In genomic region chr3:68751883-68752282, GRCh38 we compare ENCODE assay signal across 27 cellular contexts.
DNase-seq lines count a peak whose midpoint lies in the region; ATAC-seq, FAIRE-seq and TF ChIP-seq lines count a peak whose summit lies in the region.
"Had no signal": no experiment of that assay in that cellular context is flagged by ENCODE, and none has a peak within 500 bp of the region (broad histone marks: within the 10 kb centered on the region; RNA-seq: fewer than 3 reads in every experiment).

No MANE protein-coding gene starts in this region.

- FAIRE-seq in frontal cortex (lab: Jason Lieb, UNC) = no peak
- FAIRE-seq: A204.1, islet of Langerhans, urothelium cell line had no signal

- TF ChIP-seq CTCF in nephron progenitor cell (IDR thresholded peaks at IDR 0.05) (no peak), endothelial cell (IDR thresholded peaks at IDR 0.05; ENCODE audit: unreplicated experiment) (no peak)

- H3K27ac Mint-ChIP-seq in activated T-cell treated with anti-CD3 and anti-CD28 coated beads, Interleukin-2, amount 50 U/mL, for 72 hours = peak overlapping the region; percentile 18
- no peak overlapping the region for H3K27ac Mint-ChIP-seq in activated T-cell treated with anti-CD3 and anti-CD28 coated beads, Interleukin-2, amount 50 U/mL, for 24 hours
- H3K27ac Mint-ChIP-seq in nephron progenitor cell (peak overlapping the region; percentile 15), endothelial cell (ENCODE audit: unreplicated experiment) (no peak overlapping the region)
- H3K27ac Mint-ChIP-seq: activated CD4-positive, alpha-beta T cell treated with anti-CD3 and anti-CD28 coated beads for 36 hours; activated naive CD4-positive, alpha-beta T cell treated with anti-CD3 and anti-CD28 coated beads, Interleukin-2, amount 10 ng/mL, durations not matched to agents 7 days and 5 days; dendritic cell treated with granulocyte-macrophage colony-stimulating factor and Interleukin-4, amounts not matched to agents 40 ng/mL and 50 ng/mL, for 4 days; mesothelial cell of epicardium; T-helper 17 cell had no signal

- DNase-seq in activated T-cell treated with anti-CD3 and anti-CD28 coated beads, Interleukin-2, amount 50 U/mL, for 72 hours = no peak
- no peak for DNase-seq in activated T-cell treated with anti-CD3 and anti-CD28 coated beads, Interleukin-2, amount 50 U/mL, for 24 hours
- DNase-seq in nephron progenitor cell (no peak), frontal cortex (ENCODE audit: low spot score in 2 of 2) (no peak), endothelial cell (ENCODE audit: low spot score) (no peak)
- DNase-seq: activated CD4-positive, alpha-beta T cell treated with anti-CD3 and anti-CD28 coated beads for 36 hours; activated naive CD4-positive, alpha-beta T cell treated with anti-CD3 and anti-CD28 coated beads, Interleukin-2, amount 10 ng/mL, durations not matched to agents 7 days and 5 days; activated T-cell treated with anti-CD3 and anti-CD28 coated beads, Interleukin-2, amount 50 U/mL, for 48 hours; BE2C; central memory CD4-positive, alpha-beta T cell; COR-L47; DMS79; left ventricle myocardium superior; naive thymus-derived CD8-positive, alpha-beta T cell; NCI-H524 treated with DMSO at 0.1 percent for 48 hours; retina; stimulated activated CD4-positive, alpha-beta T cell treated with anti-CD3 and anti-CD28 coated beads, Interleukin-2, amount 100 ng/mL, for 24 hours; T-helper 17 cell had no signal

- H3K4me3 Mint-ChIP-seq in activated T-cell treated with anti-CD3 and anti-CD28 coated beads, Interleukin-2, amount 50 U/mL, for 72 hours = no peak overlapping the region
- no peak overlapping the region for H3K4me3 Mint-ChIP-seq in activated T-cell treated with anti-CD3 and anti-CD28 coated beads, Interleukin-2, amount 50 U/mL, for 24 hours
- H3K4me3 Mint-ChIP-seq in nephron progenitor cell (no peak overlapping the region), endothelial cell (ENCODE audit: unreplicated experiment) (no peak overlapping the region)
- H3K4me3 Mint-ChIP-seq: activated CD4-positive, alpha-beta T cell treated with anti-CD3 and anti-CD28 coated beads for 36 hours; activated naive CD4-positive, alpha-beta T cell treated with anti-CD3 and anti-CD28 coated beads, Interleukin-2, amount 10 ng/mL, durations not matched to agents 7 days and 5 days; dendritic cell treated with granulocyte-macrophage colony-stimulating factor and Interleukin-4, amounts not matched to agents 40 ng/mL and 50 ng/mL, for 4 days; mesothelial cell of epicardium; T-helper 17 cell had no signal

- peak in 1 of 2 donors; percentile 25 for ATAC-seq in activated T-cell treated with anti-CD3 and anti-CD28 coated beads, Interleukin-2, amount 50 U/mL, for 72 hours (replicated peaks in 1 of 2)
- ATAC-seq in GM19397 (IDR thresholded peaks at IDR 0.05; ENCODE audit: unreplicated experiment) = peak; percentile 58
- peak; percentile 63 for ATAC-seq in HG03442 (IDR thresholded peaks at IDR 0.05; ENCODE audit: unreplicated experiment)
- no peak for ATAC-seq in HG02678 (IDR thresholded peaks at IDR 0.05; ENCODE audit: unreplicated experiment)
- ATAC-seq: activated CD4-positive, alpha-beta T cell treated with anti-CD3 and anti-CD28 coated beads for 36 hours; HCT116; left ventricle myocardium superior; naive thymus-derived CD8-positive, alpha-beta T cell; T-helper 17 cell had no signal

- H3K36me3 Mint-ChIP-seq in activated T-cell treated with anti-CD3 and anti-CD28 coated beads, Interleukin-2, amount 50 U/mL, for 72 hours (ENCODE audit: insufficient read depth in 2 of 2) = no peaks in the 10 kb centered on the region
- no peaks in the 10 kb centered on the region for H3K36me3 Mint-ChIP-seq in activated T-cell treated with anti-CD3 and anti-CD28 coated beads, Interleukin-2, amount 50 U/mL, for 24 hours (ENCODE audit: low read depth)
- H3K36me3 Mint-ChIP-seq in nephron progenitor cell (ENCODE audit: low read depth) (no peaks in the 10 kb centered on the region), endothelial cell (ENCODE audit: low read depth, unreplicated experiment) (no peaks in the 10 kb centered on the region)
- H3K36me3 Mint-ChIP-seq: activated naive CD4-positive, alpha-beta T cell treated with anti-CD3 and anti-CD28 coated beads, Interleukin-2, amount 10 ng/mL, durations not matched to agents 7 days and 5 days; mesothelial cell of epicardium; naive thymus-derived CD8-positive, alpha-beta T cell had no signal

- no peaks in the 10 kb centered on the region for H3K27me3 Mint-ChIP-seq in activated T-cell treated with anti-CD3 and anti-CD28 coated beads, Interleukin-2, amount 50 U/mL, for 72 hours (ENCODE audit: low read depth)
- no peaks in the 10 kb centered on the region for H3K27me3 Mint-ChIP-seq in activated T-cell treated with anti-CD3 and anti-CD28 coated beads, Interleukin-2, amount 50 U/mL, for 24 hours
- H3K27me3 Mint-ChIP-seq in nephron progenitor cell (ENCODE audit: low read depth, poor library complexity) (no peaks in the 10 kb centered on the region), endothelial cell (ENCODE audit: unreplicated experiment) (peaks cover 1% of the 10 kb centered on the region)
- H3K27me3 Mint-ChIP-seq: activated naive CD4-positive, alpha-beta T cell treated with anti-CD3 and anti-CD28 coated beads, Interleukin-2, amount 10 ng/mL, durations not matched to agents 7 days and 5 days; dendritic cell treated with granulocyte-macrophage colony-stimulating factor and Interleukin-4, amounts not matched to agents 40 ng/mL and 50 ng/mL, for 4 days had no signal

- H3K9me3 Mint-ChIP-seq in activated T-cell treated with anti-CD3 and anti-CD28 coated beads, Interleukin-2, amount 50 U/mL, for 72 hours = peaks cover 0 to 2% of the 10 kb centered on the region in 2 donors
- H3K9me3 Mint-ChIP-seq in activated T-cell treated with anti-CD3 and anti-CD28 coated beads, Interleukin-2, amount 50 U/mL, for 24 hours = no peaks in the 10 kb centered on the region
- H3K9me3 Mint-ChIP-seq in nephron progenitor cell = peaks cover 6% of the 10 kb centered on the region
- H3K9me3 Mint-ChIP-seq in endothelial cell (ENCODE audit: unreplicated experiment) = no peaks in the 10 kb centered on the region
- H3K9me3 Mint-ChIP-seq: activated naive CD4-positive, alpha-beta T cell treated with anti-CD3 and anti-CD28 coated beads, Interleukin-2, amount 10 ng/mL, durations not matched to agents 7 days and 5 days; dendritic cell treated with granulocyte-macrophage colony-stimulating factor and Interleukin-4, amounts not matched to agents 40 ng/mL and 50 ng/mL, for 4 days; naive thymus-derived CD8-positive, alpha-beta T cell had no signal

- H3K4me1 Mint-ChIP-seq in activated T-cell treated with anti-CD3 and anti-CD28 coated beads, Interleukin-2, amount 50 U/mL, for 72 hours (ENCODE audit: low read depth) = peaks cover 15% of the 10 kb centered on the region
- H3K4me1 Mint-ChIP-seq in activated T-cell treated with anti-CD3 and anti-CD28 coated beads, Interleukin-2, amount 50 U/mL, for 24 hours (ENCODE audit: low read depth) = peaks cover 20% of the 10 kb centered on the region
- peaks cover 8% of the 10 kb centered on the region for H3K4me1 Mint-ChIP-seq in nephron progenitor cell
- H3K4me1 Mint-ChIP-seq in endothelial cell (ENCODE audit: unreplicated experiment) = no peaks in the 10 kb centered on the region
- H3K4me1 Mint-ChIP-seq: mesothelial cell of epicardium had no signal

Comparison
In these comparisons a context has a peak if more than half of its experiments do, and no peak if none do; other contexts are left out.
1. H3K27ac Mint-ChIP-seq: peak in activated T-cell treated with anti-CD3 and anti-CD28 coated beads, Interleukin-2, amount 50 U/mL, for 72 hours (single experiment) and nephron progenitor cell (single experiment); none in activated T-cell treated with anti-CD3 and anti-CD28 coated beads, Interleukin-2, amount 50 U/mL, for 24 hours (single experiment) and endothelial cell (single experiment).